In the genomic region with DNA sequence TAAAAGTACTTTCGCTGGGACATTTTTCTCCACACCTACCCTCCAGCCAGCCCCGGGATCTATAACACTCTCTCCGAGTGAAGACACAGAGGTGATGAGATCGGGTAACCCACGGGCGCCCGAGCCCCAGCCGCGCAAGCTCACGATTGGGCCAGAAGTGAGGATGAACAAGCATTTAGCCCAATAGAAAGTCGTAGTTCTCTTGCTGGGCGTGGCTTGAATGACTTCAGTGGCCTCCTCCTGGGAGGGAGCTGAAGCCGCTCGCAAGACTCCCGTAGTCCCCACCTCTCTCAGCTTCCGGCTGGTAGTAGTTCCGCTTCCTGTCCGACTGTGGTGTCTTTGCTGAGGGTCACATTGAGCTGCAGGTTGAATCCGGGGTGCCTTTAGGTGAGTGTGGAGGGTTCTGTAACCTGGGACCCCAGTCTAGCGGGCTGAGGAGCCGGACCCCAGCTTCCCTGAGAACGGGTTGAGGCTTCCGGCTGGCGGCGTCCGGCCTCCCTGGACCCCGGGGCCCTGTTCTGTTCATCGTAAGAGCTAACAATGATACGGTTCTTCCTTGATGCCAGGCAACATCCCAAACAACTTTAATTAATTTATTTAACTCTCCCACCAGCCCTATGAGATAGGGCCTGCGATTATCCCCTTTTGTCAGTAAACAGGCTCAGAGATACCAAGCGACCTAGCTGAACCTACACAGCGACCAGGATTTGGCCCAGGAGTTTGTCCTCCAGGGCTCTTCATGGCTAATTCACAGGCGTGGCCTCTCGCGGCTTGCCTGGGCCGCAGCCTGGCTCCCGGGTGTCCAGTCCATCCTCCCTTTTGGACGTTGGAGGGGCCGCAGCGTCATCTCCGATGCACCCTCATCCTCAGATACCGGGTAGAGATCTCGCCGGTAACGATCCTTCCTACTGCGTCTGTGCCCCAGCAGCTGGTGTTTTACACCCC, we compare ENCODE assay signal across 1 cellular context.
TF ChIP-seq lines count a peak whose summit lies in the region.

A gene with protein sequence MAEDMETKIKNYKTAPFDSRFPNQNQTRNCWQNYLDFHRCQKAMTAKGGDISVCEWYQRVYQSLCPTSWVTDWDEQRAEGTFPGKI (plus strand): TSS at position 307 of the 945 bp plus-strand sequence. CDS start 2,921 bp downstream, outside the sequence.

TF ChIP-seq in HepG2, 621 proteins besides CTCF, POLR2A, EP300 and RAD21 (continued from another document and continues in another):
- TF ChIP-seq, protein P1, sequence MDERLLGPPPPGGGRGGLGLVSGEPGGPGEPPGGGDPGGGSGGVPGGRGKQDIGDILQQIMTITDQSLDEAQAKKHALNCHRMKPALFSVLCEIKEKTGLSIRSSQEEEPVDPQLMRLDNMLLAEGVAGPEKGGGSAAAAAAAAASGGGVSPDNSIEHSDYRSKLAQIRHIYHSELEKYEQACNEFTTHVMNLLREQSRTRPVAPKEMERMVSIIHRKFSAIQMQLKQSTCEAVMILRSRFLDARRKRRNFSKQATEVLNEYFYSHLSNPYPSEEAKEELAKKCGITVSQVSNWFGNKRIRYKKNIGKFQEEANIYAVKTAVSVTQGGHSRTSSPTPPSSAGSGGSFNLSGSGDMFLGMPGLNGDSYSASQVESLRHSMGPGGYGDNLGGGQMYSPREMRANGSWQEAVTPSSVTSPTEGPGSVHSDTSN (CRISPR knock-in tag; IDR thresholded peaks at IDR 0.05) = peak; percentile 88
- no peak for TF ChIP-seq ATF7-NPFF (CRISPR knock-in tag; IDR thresholded peaks at IDR 0.05; ENCODE audit: low read depth)
- no peak for TF ChIP-seq KLF12 (CRISPR knock-in tag; IDR thresholded peaks at IDR 0.05; ENCODE audit: borderline replicate concordance)
- no peak for TF ChIP-seq POGZ (CRISPR knock-in tag; IDR thresholded peaks at IDR 0.05)
- no peak; the same call in 1 of the 2 replicates for TF ChIP-seq BORCS8-MEF2B (CRISPR knock-in tag; IDR thresholded peaks at IDR 0.05)
- TF ChIP-seq, protein P2, sequence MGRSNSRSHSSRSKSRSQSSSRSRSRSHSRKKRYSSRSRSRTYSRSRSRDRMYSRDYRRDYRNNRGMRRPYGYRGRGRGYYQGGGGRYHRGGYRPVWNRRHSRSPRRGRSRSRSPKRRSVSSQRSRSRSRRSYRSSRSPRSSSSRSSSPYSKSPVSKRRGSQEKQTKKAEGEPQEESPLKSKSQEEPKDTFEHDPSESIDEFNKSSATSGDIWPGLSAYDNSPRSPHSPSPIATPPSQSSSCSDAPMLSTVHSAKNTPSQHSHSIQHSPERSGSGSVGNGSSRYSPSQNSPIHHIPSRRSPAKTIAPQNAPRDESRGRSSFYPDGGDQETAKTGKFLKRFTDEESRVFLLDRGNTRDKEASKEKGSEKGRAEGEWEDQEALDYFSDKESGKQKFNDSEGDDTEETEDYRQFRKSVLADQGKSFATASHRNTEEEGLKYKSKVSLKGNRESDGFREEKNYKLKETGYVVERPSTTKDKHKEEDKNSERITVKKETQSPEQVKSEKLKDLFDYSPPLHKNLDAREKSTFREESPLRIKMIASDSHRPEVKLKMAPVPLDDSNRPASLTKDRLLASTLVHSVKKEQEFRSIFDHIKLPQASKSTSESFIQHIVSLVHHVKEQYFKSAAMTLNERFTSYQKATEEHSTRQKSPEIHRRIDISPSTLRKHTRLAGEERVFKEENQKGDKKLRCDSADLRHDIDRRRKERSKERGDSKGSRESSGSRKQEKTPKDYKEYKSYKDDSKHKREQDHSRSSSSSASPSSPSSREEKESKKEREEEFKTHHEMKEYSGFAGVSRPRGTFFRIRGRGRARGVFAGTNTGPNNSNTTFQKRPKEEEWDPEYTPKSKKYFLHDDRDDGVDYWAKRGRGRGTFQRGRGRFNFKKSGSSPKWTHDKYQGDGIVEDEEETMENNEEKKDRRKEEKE (IDR thresholded peaks at IDR 0.05) = no peak
- TF ChIP-seq NBN (conservative IDR thresholded peaks at IDR 0.05) = no peak
- TF ChIP-seq ZMAT3 (CRISPR knock-in tag; conservative IDR thresholded peaks at IDR 0.05) = 0 out of 2 replicates have a peak, but pooled peaks have one; percentile 15
- TF ChIP-seq, protein P3, sequence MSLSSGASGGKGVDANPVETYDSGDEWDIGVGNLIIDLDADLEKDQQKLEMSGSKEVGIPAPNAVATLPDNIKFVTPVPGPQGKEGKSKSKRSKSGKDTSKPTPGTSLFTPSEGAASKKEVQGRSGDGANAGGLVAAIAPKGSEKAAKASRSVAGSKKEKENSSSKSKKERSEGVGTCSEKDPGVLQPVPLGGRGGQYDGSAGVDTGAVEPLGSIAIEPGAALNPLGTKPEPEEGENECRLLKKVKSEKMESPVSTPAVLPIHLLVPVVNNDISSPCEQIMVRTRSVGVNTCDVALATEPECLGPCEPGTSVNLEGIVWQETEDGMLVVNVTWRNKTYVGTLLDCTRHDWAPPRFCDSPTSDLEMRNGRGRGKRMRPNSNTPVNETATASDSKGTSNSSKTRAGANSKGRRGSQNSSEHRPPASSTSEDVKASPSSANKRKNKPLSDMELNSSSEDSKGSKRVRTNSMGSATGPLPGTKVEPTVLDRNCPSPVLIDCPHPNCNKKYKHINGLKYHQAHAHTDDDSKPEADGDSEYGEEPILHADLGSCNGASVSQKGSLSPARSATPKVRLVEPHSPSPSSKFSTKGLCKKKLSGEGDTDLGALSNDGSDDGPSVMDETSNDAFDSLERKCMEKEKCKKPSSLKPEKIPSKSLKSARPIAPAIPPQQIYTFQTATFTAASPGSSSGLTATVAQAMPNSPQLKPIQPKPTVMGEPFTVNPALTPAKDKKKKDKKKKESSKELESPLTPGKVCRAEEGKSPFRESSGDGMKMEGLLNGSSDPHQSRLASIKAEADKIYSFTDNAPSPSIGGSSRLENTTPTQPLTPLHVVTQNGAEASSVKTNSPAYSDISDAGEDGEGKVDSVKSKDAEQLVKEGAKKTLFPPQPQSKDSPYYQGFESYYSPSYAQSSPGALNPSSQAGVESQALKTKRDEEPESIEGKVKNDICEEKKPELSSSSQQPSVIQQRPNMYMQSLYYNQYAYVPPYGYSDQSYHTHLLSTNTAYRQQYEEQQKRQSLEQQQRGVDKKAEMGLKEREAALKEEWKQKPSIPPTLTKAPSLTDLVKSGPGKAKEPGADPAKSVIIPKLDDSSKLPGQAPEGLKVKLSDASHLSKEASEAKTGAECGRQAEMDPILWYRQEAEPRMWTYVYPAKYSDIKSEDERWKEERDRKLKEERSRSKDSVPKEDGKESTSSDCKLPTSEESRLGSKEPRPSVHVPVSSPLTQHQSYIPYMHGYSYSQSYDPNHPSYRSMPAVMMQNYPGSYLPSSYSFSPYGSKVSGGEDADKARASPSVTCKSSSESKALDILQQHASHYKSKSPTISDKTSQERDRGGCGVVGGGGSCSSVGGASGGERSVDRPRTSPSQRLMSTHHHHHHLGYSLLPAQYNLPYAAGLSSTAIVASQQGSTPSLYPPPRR (CRISPR knock-in tag; IDR thresholded peaks at IDR 0.05; ENCODE audit: borderline replicate concordance) = 0 out of 2 replicates have a peak, but pooled peaks have one; percentile 27
- TF ChIP-seq HDAC1 (CRISPR knock-in tag; IDR thresholded peaks at IDR 0.05) = peak; percentile 43; the same call in 1 of the 2 replicates
- TF ChIP-seq, protein P4, sequence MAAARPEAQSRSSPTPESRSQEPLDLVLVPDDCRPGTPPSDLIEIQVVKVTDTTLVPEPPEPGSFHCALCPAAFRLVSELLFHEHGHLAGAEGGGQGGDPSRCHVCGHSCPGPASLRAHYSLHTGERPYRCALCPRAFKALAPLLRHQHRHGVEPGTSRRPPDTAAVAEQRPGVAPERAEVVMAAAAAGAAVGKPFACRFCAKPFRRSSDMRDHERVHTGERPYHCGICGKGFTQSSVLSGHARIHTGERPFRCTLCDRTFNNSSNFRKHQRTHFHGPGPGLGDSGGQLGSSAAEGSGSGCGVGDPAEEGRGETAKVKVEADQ (CRISPR knock-in tag; IDR thresholded peaks at IDR 0.05; ENCODE audit: borderline replicate concordance) = no peak
- TF ChIP-seq ZFY (CRISPR knock-in tag; IDR thresholded peaks at IDR 0.05) = peak; percentile 78
- TF ChIP-seq, protein P5, sequence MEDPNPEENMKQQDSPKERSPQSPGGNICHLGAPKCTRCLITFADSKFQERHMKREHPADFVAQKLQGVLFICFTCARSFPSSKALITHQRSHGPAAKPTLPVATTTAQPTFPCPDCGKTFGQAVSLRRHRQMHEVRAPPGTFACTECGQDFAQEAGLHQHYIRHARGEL (CRISPR knock-in tag; IDR thresholded peaks at IDR 0.05) = no peak
- no peak for TF ChIP-seq RORA (CRISPR knock-in tag; IDR thresholded peaks at IDR 0.05)
- TF ChIP-seq, protein P6, sequence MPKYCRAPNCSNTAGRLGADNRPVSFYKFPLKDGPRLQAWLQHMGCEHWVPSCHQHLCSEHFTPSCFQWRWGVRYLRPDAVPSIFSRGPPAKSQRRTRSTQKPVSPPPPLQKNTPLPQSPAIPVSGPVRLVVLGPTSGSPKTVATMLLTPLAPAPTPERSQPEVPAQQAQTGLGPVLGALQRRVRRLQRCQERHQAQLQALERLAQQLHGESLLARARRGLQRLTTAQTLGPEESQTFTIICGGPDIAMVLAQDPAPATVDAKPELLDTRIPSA (CRISPR knock-in tag; IDR thresholded peaks at IDR 0.05; ENCODE audit: borderline replicate concordance) = no peak
- no peak for TF ChIP-seq ZNF253 (CRISPR knock-in tag; IDR thresholded peaks at IDR 0.05; ENCODE audit: borderline replicate concordance)
- peak; percentile 94 for TF ChIP-seq ELF3 (CRISPR knock-in tag; IDR thresholded peaks at IDR 0.05)
- 0 out of 2 replicates have a peak, but pooled peaks have one; percentile 30 for TF ChIP-seq PHF21A (CRISPR knock-in tag; IDR thresholded peaks at IDR 0.05)
- TF ChIP-seq MXI1 (IDR thresholded peaks at IDR 0.05; ENCODE audit: borderline replicate concordance, low read depth, low read length) = peak; percentile 61; the same call in 1 of the 3 replicates
- TF ChIP-seq ZNF562 (CRISPR knock-in tag; IDR thresholded peaks at IDR 0.05; ENCODE audit: borderline replicate concordance) = no peak
- TF ChIP-seq ZIK1 (CRISPR knock-in tag; IDR thresholded peaks at IDR 0.05; ENCODE audit: borderline replicate concordance, low read depth) = no peak
- TF ChIP-seq, protein P7, sequence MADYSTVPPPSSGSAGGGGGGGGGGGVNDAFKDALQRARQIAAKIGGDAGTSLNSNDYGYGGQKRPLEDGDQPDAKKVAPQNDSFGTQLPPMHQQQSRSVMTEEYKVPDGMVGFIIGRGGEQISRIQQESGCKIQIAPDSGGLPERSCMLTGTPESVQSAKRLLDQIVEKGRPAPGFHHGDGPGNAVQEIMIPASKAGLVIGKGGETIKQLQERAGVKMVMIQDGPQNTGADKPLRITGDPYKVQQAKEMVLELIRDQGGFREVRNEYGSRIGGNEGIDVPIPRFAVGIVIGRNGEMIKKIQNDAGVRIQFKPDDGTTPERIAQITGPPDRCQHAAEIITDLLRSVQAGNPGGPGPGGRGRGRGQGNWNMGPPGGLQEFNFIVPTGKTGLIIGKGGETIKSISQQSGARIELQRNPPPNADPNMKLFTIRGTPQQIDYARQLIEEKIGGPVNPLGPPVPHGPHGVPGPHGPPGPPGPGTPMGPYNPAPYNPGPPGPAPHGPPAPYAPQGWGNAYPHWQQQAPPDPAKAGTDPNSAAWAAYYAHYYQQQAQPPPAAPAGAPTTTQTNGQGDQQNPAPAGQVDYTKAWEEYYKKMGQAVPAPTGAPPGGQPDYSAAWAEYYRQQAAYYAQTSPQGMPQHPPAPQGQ (CRISPR knock-in tag; IDR thresholded peaks at IDR 0.05; ENCODE audit: borderline replicate concordance) = no peak
- TF ChIP-seq SP1 (IDR thresholded peaks at IDR 0.05) = no peak
- TF ChIP-seq SP1 (CRISPR knock-in tag; IDR thresholded peaks at IDR 0.05) = peak; percentile 92
- no peak for TF ChIP-seq ZKSCAN5 (CRISPR knock-in tag; IDR thresholded peaks at IDR 0.05)
- TF ChIP-seq, protein P8, sequence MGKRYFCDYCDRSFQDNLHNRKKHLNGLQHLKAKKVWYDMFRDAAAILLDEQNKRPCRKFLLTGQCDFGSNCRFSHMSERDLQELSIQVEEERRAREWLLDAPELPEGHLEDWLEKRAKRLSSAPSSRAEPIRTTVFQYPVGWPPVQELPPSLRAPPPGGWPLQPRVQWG (CRISPR knock-in tag; IDR thresholded peaks at IDR 0.05; ENCODE audit: borderline replicate concordance, low read depth) = no peak
- peak; percentile 29; the same call in 1 of the 2 replicates for TF ChIP-seq YEATS4 (CRISPR knock-in tag; IDR thresholded peaks at IDR 0.05; ENCODE audit: borderline replicate concordance)
- TF ChIP-seq, protein P9, sequence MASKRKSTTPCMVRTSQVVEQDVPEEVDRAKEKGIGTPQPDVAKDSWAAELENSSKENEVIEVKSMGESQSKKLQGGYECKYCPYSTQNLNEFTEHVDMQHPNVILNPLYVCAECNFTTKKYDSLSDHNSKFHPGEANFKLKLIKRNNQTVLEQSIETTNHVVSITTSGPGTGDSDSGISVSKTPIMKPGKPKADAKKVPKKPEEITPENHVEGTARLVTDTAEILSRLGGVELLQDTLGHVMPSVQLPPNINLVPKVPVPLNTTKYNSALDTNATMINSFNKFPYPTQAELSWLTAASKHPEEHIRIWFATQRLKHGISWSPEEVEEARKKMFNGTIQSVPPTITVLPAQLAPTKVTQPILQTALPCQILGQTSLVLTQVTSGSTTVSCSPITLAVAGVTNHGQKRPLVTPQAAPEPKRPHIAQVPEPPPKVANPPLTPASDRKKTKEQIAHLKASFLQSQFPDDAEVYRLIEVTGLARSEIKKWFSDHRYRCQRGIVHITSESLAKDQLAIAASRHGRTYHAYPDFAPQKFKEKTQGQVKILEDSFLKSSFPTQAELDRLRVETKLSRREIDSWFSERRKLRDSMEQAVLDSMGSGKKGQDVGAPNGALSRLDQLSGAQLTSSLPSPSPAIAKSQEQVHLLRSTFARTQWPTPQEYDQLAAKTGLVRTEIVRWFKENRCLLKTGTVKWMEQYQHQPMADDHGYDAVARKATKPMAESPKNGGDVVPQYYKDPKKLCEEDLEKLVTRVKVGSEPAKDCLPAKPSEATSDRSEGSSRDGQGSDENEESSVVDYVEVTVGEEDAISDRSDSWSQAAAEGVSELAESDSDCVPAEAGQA (IDR thresholded peaks at IDR 0.05; ENCODE audit: low read depth) = no peak
- TF ChIP-seq, protein P9 (CRISPR knock-in tag; IDR thresholded peaks at IDR 0.05; ENCODE audit: borderline replicate concordance) = no peak
- TF ChIP-seq IKZF4 (CRISPR knock-in tag; IDR thresholded peaks at IDR 0.05; ENCODE audit: borderline replicate concordance, low read depth, not compliant biosample characterization) = no peak
- TF ChIP-seq ZBTB21 (CRISPR knock-in tag; IDR thresholded peaks at IDR 0.05) = no peak
- TF ChIP-seq ZNF329 (CRISPR knock-in tag; IDR thresholded peaks at IDR 0.05; ENCODE audit: low read depth) = no peak
- 0 out of 2 replicates have a peak, but pooled peaks have one; percentile 19 for TF ChIP-seq ZNF614 (CRISPR knock-in tag; IDR thresholded peaks at IDR 0.05; ENCODE audit: borderline replicate concordance)
- TF ChIP-seq BHLHE40 (IDR thresholded peaks at IDR 0.05; ENCODE audit: low read length) = no peak
- no peak for TF ChIP-seq SRY (CRISPR knock-in tag; IDR thresholded peaks at IDR 0.05)
- peak; percentile 6 for TF ChIP-seq TEAD3 (CRISPR knock-in tag; optimal IDR thresholded peaks at IDR 0.05; ENCODE audit: borderline replicate concordance)
